Comparison of ENCODE assay signal across 9 cellular contexts in the genomic region with DNA sequence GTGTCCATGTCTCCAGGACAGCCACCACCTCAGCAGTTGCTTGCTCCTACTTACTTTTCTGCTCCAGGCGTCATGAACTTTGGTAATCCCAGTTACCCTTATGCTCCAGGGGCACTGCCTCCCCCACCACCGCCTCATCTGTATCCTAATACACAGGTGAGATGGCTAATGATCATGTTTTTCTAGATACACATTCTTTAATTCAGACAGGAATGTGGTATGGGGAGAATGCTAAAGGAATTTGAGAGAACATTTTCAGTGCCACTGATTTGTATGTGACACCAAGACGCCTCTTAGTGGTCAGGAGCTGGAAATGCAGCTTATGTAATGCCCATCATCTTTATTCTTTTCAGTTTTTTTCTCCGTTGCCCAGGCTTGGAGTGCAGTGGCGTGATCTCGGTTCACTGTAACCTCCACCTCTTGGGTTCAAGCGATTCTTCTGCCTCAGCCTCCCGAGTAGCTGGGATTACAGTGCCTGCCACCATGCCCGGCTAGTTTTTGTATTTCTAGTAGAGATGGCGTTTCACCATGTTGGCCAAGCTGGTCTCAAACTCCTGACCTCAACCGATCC. TPM values are rescaled to one million over a fixed set of nuclear protein-coding genes. Genes with fewer than 3 reads are reported as not detected.
DNase-seq lines count a peak whose midpoint lies in the region; ATAC-seq, FAIRE-seq and TF ChIP-seq lines count a peak whose summit lies in the region.
"Had no signal": no experiment of that assay in that cellular context is flagged by ENCODE, and none has a peak within 500 bp of the region (broad histone marks: within the 10 kb centered on the region; RNA-seq: fewer than 3 reads in every experiment).

No MANE protein-coding gene starts in this region.

- peak; percentile 60 for TF ChIP-seq CTCF in GM20000 (IDR thresholded peaks at IDR 0.05; ENCODE audit: extremely low read depth, missing control alignments)
- TF ChIP-seq CTCF in osteoblast (IDR thresholded peaks at IDR 0.05; ENCODE audit: extremely low read depth, low read depth, low read length), result peak; percentile 80

- H3K9me3 Mint-ChIP-seq in activated naive CD4-positive, alpha-beta T cell treated with anti-CD3 and anti-CD28 coated beads, Interleukin-2, amount 50 U/mL, for 24 hours, result no peaks in the 10 kb centered on the region

- H3K27me3 Mint-ChIP-seq in activated naive CD4-positive, alpha-beta T cell treated with anti-CD3 and anti-CD28 coated beads, Interleukin-2, amount 50 U/mL, for 24 hours, result no peaks in the 10 kb centered on the region

- peaks cover 7% of the 10 kb centered on the region for H3K79me2 ChIP-seq in osteoblast (ENCODE audit: insufficient read depth, low read length)

- no peak for FAIRE-seq in frontal cortex (lab: Jason Lieb, UNC)

- peaks cover 82% of the 10 kb centered on the region for H3K36me3 ChIP-seq in osteoblast (ENCODE audit: insufficient read depth, low read length)

- no peak overlapping the region for H3K27ac ChIP-seq in osteoblast (ENCODE audit: low read depth, low read length)
- H3K27ac ChIP-seq: SJSA1 had no signal

- no peaks in the 10 kb centered on the region for H3K9me3 ChIP-seq in osteoblast (ENCODE audit: low read depth, low read length)
- H3K9me3 ChIP-seq: SJSA1 had no signal

- H3K4me3 ChIP-seq in osteoblast (ENCODE audit: insufficient read depth, low read length), result no peak overlapping the region
- H3K4me3 ChIP-seq: SJSA1 had no signal

- no peaks in the 10 kb centered on the region for H3K27me3 ChIP-seq in osteoblast (ENCODE audit: insufficient read depth, low read length)
- H3K27me3 ChIP-seq: SJSA1 had no signal

- no peak overlapping the region for H2AFZ ChIP-seq in osteoblast (ENCODE audit: low read length)

- H3K4me3 Mint-ChIP-seq in activated naive CD4-positive, alpha-beta T cell treated with anti-CD3 and anti-CD28 coated beads, Interleukin-2, amount 50 U/mL, for 24 hours, result no peak overlapping the region

- DNase-seq in CD1c-positive myeloid dendritic cell (ENCODE audit: extremely low spot score) (peak; percentile 69), GM20000 (ENCODE audit: low spot score) (peak; percentile 66), NCI-H510A treated with DMSO at 0.1 percent for 48 hours (lab: John Stamatoyannopoulos, UW) (peak; percentile 62), frontal cortex (ENCODE audit: low spot score in 2 of 2) (peak; percentile 67 to 70), osteoblast (ENCODE audit: insufficient read length, low spot score, missing footprints) (peak; percentile 91)

- peaks cover 20% of the 10 kb centered on the region for H3K4me1 Mint-ChIP-seq in activated naive CD4-positive, alpha-beta T cell treated with anti-CD3 and anti-CD28 coated beads, Interleukin-2, amount 50 U/mL, for 24 hours

- ATAC-seq in HG02759 (IDR thresholded peaks at IDR 0.05; ENCODE audit: unreplicated experiment) (no peak), GM21529 (IDR thresholded peaks at IDR 0.05; ENCODE audit: unreplicated experiment) (no peak)

- no peaks in the 10 kb centered on the region for H4K20me1 ChIP-seq in osteoblast (ENCODE audit: insufficient read depth, low read length)

- peak overlapping the region; percentile 31 for H3K27ac Mint-ChIP-seq in activated naive CD4-positive, alpha-beta T cell treated with anti-CD3 and anti-CD28 coated beads, Interleukin-2, amount 50 U/mL, for 24 hours

- peaks cover 7% of the 10 kb centered on the region for H3K4me1 ChIP-seq in osteoblast (ENCODE audit: insufficient read depth, low read length)

- peaks cover 14% of the 10 kb centered on the region for H3K36me3 Mint-ChIP-seq in activated naive CD4-positive, alpha-beta T cell treated with anti-CD3 and anti-CD28 coated beads, Interleukin-2, amount 50 U/mL, for 24 hours

- no peak overlapping the region for H3K4me2 ChIP-seq in osteoblast (ENCODE audit: insufficient read depth, low read length)

RNA-seq across cellular contexts. Expression of a gene that starts 8.9 kb away (rescaled TPM):
- total RNA-seq in frontal cortex (12.6 TPM), osteoblast (1.4 and 2.1 TPM in 2 replicates)

RNA-seq across cellular contexts. Expression of a gene that starts 28.0 kb away (rescaled TPM):
- total RNA-seq in frontal cortex, result 38.3 TPM
- total RNA-seq in osteoblast, result 40.7 and 45.2 TPM in 2 replicates

RNA-seq across cellular contexts. Expression of a gene that starts 46.6 kb away (rescaled TPM):
- 81.5 TPM for total RNA-seq in frontal cortex
- total RNA-seq in osteoblast, result 53.3 and 60.1 TPM in 2 replicates

RNA-seq across cellular contexts. Expression of a gene that starts 50.8 kb away (rescaled TPM):
- total RNA-seq in frontal cortex (5.3 TPM), osteoblast (8.0 and 8.5 TPM in 2 replicates)
